ENCODE assay signal across 17 cellular contexts in genomic region chr3:145219355-145220196, GRCh38.
DNase-seq lines count a peak whose midpoint lies in the region; ATAC-seq, FAIRE-seq and TF ChIP-seq lines count a peak whose summit lies in the region.
"Had no signal": no experiment of that assay in that cellular context is flagged by ENCODE, and none has a peak within 500 bp of the region (broad histone marks: within the 10 kb centered on the region; RNA-seq: fewer than 3 reads in every experiment).

No MANE protein-coding gene starts in this region.

- DNase-seq in HepG2 (ENCODE audit: low spot score): no peak
- DNase-seq in right lobe of liver: no peak
- peak; percentile 53 to 89 for DNase-seq in NCI-H524 (lab: John Stamatoyannopoulos, UW)
- DNase-seq in fibroblast of gingiva (ENCODE audit: low read depth): peak; percentile 2
- peak; percentile 25 for DNase-seq in superior temporal gyrus (ENCODE audit: extremely low spot score)
- DNase-seq in esophagus muscularis mucosa (ENCODE audit: extremely low spot score): no peak
- no peak for DNase-seq in activated naive CD4-positive, alpha-beta T cell treated with Interleukin-2 at 50 U/mL for 16 hours
- no peak for DNase-seq in GM12892 (ENCODE audit: insufficient read length)
- DNase-seq: activated gamma-delta T cell; Caco-2; H9; midbrain; NCI-H2029 treated with DMSO at 0.1 percent for 48 hours; SHP77 treated with DMSO at 0.1 percent for 48 hours; stimulated activated CD4-positive, alpha-beta T cell treated with anti-CD3 and anti-CD28 coated beads, Interleukin-2, amount 100 ng/mL, for 48 hours had no signal

- no peak overlapping the region for H2AFZ ChIP-seq in HepG2 (ENCODE audit: low read length)

- no peak overlapping the region for H3K4me3 ChIP-seq in HepG2 (replicated peaks in 1 of 3; ENCODE audit: insufficient read depth in 1 of 3, low read depth in 2 of 3, low read length in 3 of 3)
- H3K4me3 ChIP-seq in right lobe of liver: no peak overlapping the region
- no peak overlapping the region for H3K4me3 ChIP-seq in esophagus muscularis mucosa
- H3K4me3 ChIP-seq: coronary artery had no signal

- no peak for TF ChIP-seq RAD21 in HepG2 (CRISPR knock-in tag; IDR thresholded peaks at IDR 0.05)

- no peak overlapping the region for H3K4me2 ChIP-seq in HepG2 (ENCODE audit: low read depth, low read length)

- H3K9ac ChIP-seq in HepG2 (ENCODE audit: insufficient read depth, low read depth, low read length): no peak overlapping the region

- no peak for FAIRE-seq in HepG2 (lab: Jason Lieb, UNC)
- no peak for FAIRE-seq in GM12892 (lab: Jason Lieb, UNC)

- in situ Hi-C loops in HepG2 (cut with HindIII; ENCODE audit: extremely low pct_ligation_motif_present, low pct_unique_long_range_greater_than_20kb): no loop called here

- no peak for TF ChIP-seq EP300 in HepG2 (IDR thresholded peaks at IDR 0.05; ENCODE audit: low read depth in 2 of 2, low read length in 2 of 2)
- no peak for TF ChIP-seq EP300 in HepG2 (CRISPR knock-in tag; IDR thresholded peaks at IDR 0.05; ENCODE audit: borderline replicate concordance)
- TF ChIP-seq EP300 in esophagus muscularis mucosa (IDR thresholded peaks at IDR 0.05): no peak

- intact Hi-C loops in HepG2 (cut with micrococcal nuclease; ENCODE audit: unreplicated experiment) (no loop called here), right lobe of liver (cut with DNase I) (no loop called here), esophagus muscularis mucosa (cut with DNase I) (no loop called here)

- WGBS in HepG2 (ENCODE audit: low lambda C conversion rate): 8% methylated on average over 5 of the region's 5 CpGs
- WGBS in right lobe of liver (ENCODE audit: insufficient coverage, low coverage, low lambda C conversion rate, missing lambda C conversion rate): 44% methylated on average over 5 of the region's 5 CpGs
- 66% methylated on average over 5 of the region's 5 CpGs for WGBS in esophagus muscularis mucosa

- no peaks in the 10 kb centered on the region for H3K36me3 ChIP-seq in HepG2 (replicated peaks in 1 of 2; ENCODE audit: control insufficient read depth in 1 of 2, insufficient read depth in 2 of 2, low read length in 2 of 2)
- H3K36me3 ChIP-seq in right lobe of liver: no peaks in the 10 kb centered on the region
- H3K36me3 ChIP-seq in esophagus muscularis mucosa: no peaks in the 10 kb centered on the region

- CTCF ChIA-PET in HepG2 (lab: Yijun Ruan, JAX; ENCODE audit: low intra/inter-chr PET ratio, low total read pairs): no interaction called here

- H3K27me3 ChIP-seq in HepG2 (ENCODE audit: control insufficient read depth in 1 of 2, insufficient read depth in 2 of 2, low read length in 2 of 2) (no peaks in the 10 kb centered on the region), right lobe of liver (no peaks in the 10 kb centered on the region), esophagus muscularis mucosa (no peaks in the 10 kb centered on the region)

- no peaks in the 10 kb centered on the region for H3K79me2 ChIP-seq in HepG2 (ENCODE audit: insufficient read depth, low read length)

- TF ChIP-seq CTCF in HepG2 (CRISPR knock-in tag; IDR thresholded peaks at IDR 0.05): no peak
- TF ChIP-seq CTCF in right lobe of liver (IDR thresholded peaks at IDR 0.05): no peak
- TF ChIP-seq CTCF in esophagus muscularis mucosa (IDR thresholded peaks at IDR 0.05): no peak

- H4K20me1 ChIP-seq in HepG2 (ENCODE audit: insufficient read depth, low read length): no peaks in the 10 kb centered on the region

- H3K27ac ChIP-seq in HepG2 (ENCODE audit: extremely low read length, insufficient read depth, low read length): no peak overlapping the region
- H3K27ac ChIP-seq in right lobe of liver: no peak overlapping the region
- H3K27ac ChIP-seq in esophagus muscularis mucosa (replicated peaks in 1 of 4): no peak overlapping the region
- H3K27ac ChIP-seq: coronary artery had no signal

- BruUV-seq in HepG2 (replicated peaks; lab: Mats Ljungman, UMichigan): no TSS peak

- H3K4me1 ChIP-seq in HepG2 (ENCODE audit: insufficient read depth, low read length): no peaks in the 10 kb centered on the region
- H3K4me1 ChIP-seq in right lobe of liver: no peaks in the 10 kb centered on the region
- no peaks in the 10 kb centered on the region for H3K4me1 ChIP-seq in esophagus muscularis mucosa
- H3K4me1 ChIP-seq: Caco-2 had no signal

- POLR2A ChIA-PET in HepG2 (lab: Yijun Ruan, JAX): no interaction called here

- TF ChIP-seq POLR2A in HepG2 (IDR thresholded peaks at IDR 0.05; ENCODE audit: insufficient read depth in 1 of 2, low read depth in 2 of 2, low read length in 2 of 2) (no peak), right lobe of liver (IDR thresholded peaks at IDR 0.05) (no peak), esophagus muscularis mucosa (IDR thresholded peaks at IDR 0.05; ENCODE audit: low read depth) (no peak), GM12892 (IDR thresholded peaks at IDR 0.05; ENCODE audit: low read depth, low read length) (no peak)

- ATAC-seq in HepG2 (no peak), right lobe of liver (no peak)
- ATAC-seq: sciatic nerve had no signal

- H3K9me3 ChIP-seq in HepG2 (ENCODE audit: low read length) (no peaks in the 10 kb centered on the region), right lobe of liver (no peaks in the 10 kb centered on the region), esophagus muscularis mucosa (peaks cover 0 to 5% (median 0%) of the 10 kb centered on the region in 4 donors)
- H3K9me3 ChIP-seq: Caco-2 had no signal

TF ChIP-seq in HepG2, 621 proteins besides CTCF, POLR2A, EP300 and RAD21:
- TF ChIP-seq ZBTB7B (CRISPR knock-in tag; IDR thresholded peaks at IDR 0.05) (no peak), AHDC1 (CRISPR knock-in tag; IDR thresholded peaks at IDR 0.05; ENCODE audit: borderline replicate concordance) (no peak), LCORL (IDR thresholded peaks at IDR 0.05) (peak; percentile 70; the same call in 1 of the 2 replicates), LCORL (CRISPR knock-in tag; IDR thresholded peaks at IDR 0.05) (no peak)

Comparison
In these comparisons a context has a peak if more than half of its experiments do, and no peak if none do; other contexts are left out.
1. DNase-seq: peak in NCI-H524 (2 of 2), fibroblast of gingiva (single experiment) and superior temporal gyrus (single experiment); none in HepG2 (single experiment), right lobe of liver (0 of 3), esophagus muscularis mucosa (single experiment), activated naive CD4-positive, alpha-beta T cell treated with Interleukin-2 at 50 U/mL for 16 hours (single experiment) and GM12892 (single experiment).